In genomic region chr12:68638721-68639395, GRCh38 we compare ENCODE assay signal across 1 cellular context.
TF ChIP-seq lines count a peak whose summit lies in the region.

No MANE protein-coding gene starts in this region.

TF ChIP-seq in GM12878, 131 proteins besides CTCF, POLR2A, EP300 and RAD21 (continued from another document):
- TF ChIP-seq, protein P1, sequence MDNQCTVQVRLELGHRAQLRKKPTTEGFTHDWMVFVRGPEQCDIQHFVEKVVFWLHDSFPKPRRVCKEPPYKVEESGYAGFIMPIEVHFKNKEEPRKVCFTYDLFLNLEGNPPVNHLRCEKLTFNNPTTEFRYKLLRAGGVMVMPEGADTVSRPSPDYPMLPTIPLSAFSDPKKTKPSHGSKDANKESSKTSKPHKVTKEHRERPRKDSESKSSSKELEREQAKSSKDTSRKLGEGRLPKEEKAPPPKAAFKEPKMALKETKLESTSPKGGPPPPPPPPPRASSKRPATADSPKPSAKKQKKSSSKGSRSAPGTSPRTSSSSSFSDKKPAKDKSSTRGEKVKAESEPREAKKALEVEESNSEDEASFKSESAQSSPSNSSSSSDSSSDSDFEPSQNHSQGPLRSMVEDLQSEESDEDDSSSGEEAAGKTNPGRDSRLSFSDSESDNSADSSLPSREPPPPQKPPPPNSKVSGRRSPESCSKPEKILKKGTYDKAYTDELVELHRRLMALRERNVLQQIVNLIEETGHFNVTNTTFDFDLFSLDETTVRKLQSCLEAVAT (IDR thresholded peaks at IDR 0.05), result no peak
TF ChIP-seq in GM12878: peak in this region for 0.
